Comparison of ENCODE assay signal across 1 cellular context in the genomic region with DNA sequence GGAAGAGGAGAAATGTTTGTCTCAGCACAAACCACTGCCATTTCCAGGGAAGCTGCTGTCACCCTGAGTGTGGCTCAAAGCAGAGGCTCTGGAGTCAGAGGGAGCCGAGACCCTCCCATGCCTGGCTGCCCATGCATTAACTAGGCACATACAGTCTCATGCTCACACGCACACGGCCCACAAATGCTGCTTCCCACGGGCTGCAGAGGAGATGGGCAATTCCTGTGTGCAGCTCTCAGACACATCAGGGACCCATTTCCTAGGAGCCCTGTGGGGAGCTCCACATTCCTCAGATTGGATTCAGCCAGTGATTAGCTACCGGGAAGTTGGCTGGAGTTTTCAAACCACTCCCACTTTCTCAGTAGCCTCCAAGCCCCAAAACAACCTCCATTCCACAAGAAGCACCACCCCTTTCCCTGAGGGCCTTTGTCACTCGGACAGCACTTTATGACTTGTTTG.
TF ChIP-seq lines count a peak whose summit lies in the region.

No MANE protein-coding gene starts in this region.

TF ChIP-seq in HepG2, 621 proteins besides CTCF, POLR2A, EP300 and RAD21:
- TF ChIP-seq, protein P1, sequence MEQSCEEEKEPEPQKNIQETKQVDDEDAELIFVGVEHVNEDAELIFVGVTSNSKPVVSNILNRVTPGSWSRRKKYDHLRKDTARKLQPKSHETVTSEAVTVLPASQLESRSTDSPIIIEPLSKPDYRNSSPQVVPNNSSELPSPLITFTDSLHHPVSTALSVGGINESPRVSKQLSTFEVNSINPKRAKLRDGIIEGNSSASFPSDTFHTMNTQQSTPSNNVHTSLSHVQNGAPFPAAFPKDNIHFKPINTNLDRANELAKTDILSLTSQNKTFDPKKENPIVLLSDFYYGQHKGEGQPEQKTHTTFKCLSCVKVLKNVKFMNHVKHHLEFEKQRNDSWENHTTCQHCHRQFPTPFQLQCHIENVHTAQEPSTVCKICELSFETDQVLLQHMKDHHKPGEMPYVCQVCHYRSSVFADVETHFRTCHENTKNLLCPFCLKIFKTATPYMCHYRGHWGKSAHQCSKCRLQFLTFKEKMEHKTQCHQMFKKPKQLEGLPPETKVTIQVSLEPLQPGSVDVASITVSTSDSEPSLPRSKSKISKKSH (CRISPR knock-in tag; IDR thresholded peaks at IDR 0.05; ENCODE audit: borderline replicate concordance) = 0 out of 2 replicates have a peak, but pooled peaks have one; percentile 37
- TF ChIP-seq DNMT3B (CRISPR knock-in tag; conservative IDR thresholded peaks at IDR 0.05) (no peak), ZNF782 (CRISPR knock-in tag; IDR thresholded peaks at IDR 0.05; ENCODE audit: borderline replicate concordance) (no peak), HMGXB3 (CRISPR knock-in tag; IDR thresholded peaks at IDR 0.05; ENCODE audit: borderline replicate concordance) (no peak), TRIM24 (CRISPR knock-in tag; IDR thresholded peaks at IDR 0.05) (no peak), SP140L (CRISPR knock-in tag; IDR thresholded peaks at IDR 0.05; ENCODE audit: borderline replicate concordance) (no peak), ZNF687 (CRISPR knock-in tag; IDR thresholded peaks at IDR 0.05) (peak; percentile 1; the same call in 1 of the 2 replicates), ZBTB40 (IDR thresholded peaks at IDR 0.05) (no peak), ZBTB40 (CRISPR knock-in tag; IDR thresholded peaks at IDR 0.05) (peak; percentile 36; the same call in 1 of the 2 replicates), ZMYM3 (CRISPR knock-in tag; IDR thresholded peaks at IDR 0.05) (0 out of 2 replicates have a peak, but pooled peaks have one; percentile 3), AHDC1 (CRISPR knock-in tag; IDR thresholded peaks at IDR 0.05; ENCODE audit: borderline replicate concordance) (0 out of 2 replicates have a peak, but pooled peaks have one; percentile 30)
- TF ChIP-seq, protein P2, sequence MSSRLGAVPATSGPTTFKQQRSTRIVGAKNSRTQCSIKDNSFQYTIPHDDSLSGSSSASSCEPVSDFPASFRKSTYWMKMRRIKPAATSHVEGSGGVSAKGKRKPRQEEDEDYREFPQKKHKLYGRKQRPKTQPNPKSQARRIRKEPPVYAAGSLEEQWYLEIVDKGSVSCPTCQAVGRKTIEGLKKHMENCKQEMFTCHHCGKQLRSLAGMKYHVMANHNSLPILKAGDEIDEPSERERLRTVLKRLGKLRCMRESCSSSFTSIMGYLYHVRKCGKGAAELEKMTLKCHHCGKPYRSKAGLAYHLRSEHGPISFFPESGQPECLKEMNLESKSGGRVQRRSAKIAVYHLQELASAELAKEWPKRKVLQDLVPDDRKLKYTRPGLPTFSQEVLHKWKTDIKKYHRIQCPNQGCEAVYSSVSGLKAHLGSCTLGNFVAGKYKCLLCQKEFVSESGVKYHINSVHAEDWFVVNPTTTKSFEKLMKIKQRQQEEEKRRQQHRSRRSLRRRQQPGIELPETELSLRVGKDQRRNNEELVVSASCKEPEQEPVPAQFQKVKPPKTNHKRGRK (CRISPR knock-in tag; IDR thresholded peaks at IDR 0.05) = no peak
- TF ChIP-seq, protein P3, sequence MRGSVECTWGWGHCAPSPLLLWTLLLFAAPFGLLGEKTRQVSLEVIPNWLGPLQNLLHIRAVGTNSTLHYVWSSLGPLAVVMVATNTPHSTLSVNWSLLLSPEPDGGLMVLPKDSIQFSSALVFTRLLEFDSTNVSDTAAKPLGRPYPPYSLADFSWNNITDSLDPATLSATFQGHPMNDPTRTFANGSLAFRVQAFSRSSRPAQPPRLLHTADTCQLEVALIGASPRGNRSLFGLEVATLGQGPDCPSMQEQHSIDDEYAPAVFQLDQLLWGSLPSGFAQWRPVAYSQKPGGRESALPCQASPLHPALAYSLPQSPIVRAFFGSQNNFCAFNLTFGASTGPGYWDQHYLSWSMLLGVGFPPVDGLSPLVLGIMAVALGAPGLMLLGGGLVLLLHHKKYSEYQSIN (CRISPR knock-in tag; IDR thresholded peaks at IDR 0.05; ENCODE audit: borderline replicate concordance) = no peak
